Comparison of ENCODE assay signal across 21 cellular contexts in the genomic region with DNA sequence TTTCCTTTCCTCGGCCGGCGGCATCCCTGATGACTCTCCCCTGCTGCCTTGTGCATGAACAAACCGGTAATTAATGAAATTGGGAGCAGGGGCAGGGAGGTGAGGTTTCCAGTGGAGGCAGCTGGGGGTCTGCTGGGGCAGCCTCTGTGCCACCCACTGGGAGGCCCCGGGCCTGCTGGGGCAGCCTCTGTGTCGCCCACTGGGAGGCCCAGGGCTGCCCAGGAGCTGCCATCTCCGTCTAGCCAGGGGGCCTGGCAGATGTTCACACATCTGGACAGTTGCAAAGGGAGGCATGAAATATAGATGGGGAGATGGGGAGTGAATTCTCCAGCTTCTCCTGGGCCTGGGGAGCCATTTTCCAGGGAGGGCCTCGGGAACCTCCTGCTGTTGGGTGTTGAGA.
A peak's percentile ranks its signal among the peaks of the same experiment; 100 is the strongest.
DNase-seq lines count a peak whose midpoint lies in the region; TF ChIP-seq lines count a peak whose summit lies in the region.
"Had no signal": no experiment of that assay in that cellular context is flagged by ENCODE, and none has a peak within 500 bp of the region (broad histone marks: within the 10 kb centered on the region; RNA-seq: fewer than 3 reads in every experiment).

No MANE protein-coding gene starts in this region.

- no peak overlapping the region for H2AFZ ChIP-seq in MM.1S (ENCODE audit: low read length)

- no peak overlapping the region for H3K27ac ChIP-seq in HEK293 (ENCODE audit: extremely low read depth, low read depth, low read length)
- H3K27ac ChIP-seq in MM.1S (ENCODE audit: low read length): peak overlapping the region; percentile 86; the same call in 1 of the 2 replicates
- H3K27ac ChIP-seq in SK-N-MC: peak overlapping the region; percentile 88; the same call in 1 of the 2 replicates
- H3K27ac ChIP-seq: RWPE1 had no signal

- no peaks in the 10 kb centered on the region for H3K36me3 ChIP-seq in HEK293 (ENCODE audit: control insufficient read depth in 2 of 2, insufficient read depth in 1 of 2, low read length in 2 of 2)
- H3K36me3 ChIP-seq in MM.1S (replicated peaks; ENCODE audit: insufficient read depth, low read length): no peaks in the 10 kb centered on the region
- H3K36me3 ChIP-seq in SK-N-MC (ENCODE audit: insufficient read depth, low read length): no peaks in the 10 kb centered on the region; the same call in 1 of the 2 replicates
- H3K36me3 ChIP-seq: MG63 had no signal

- H3K4me1 ChIP-seq in HEK293 (ENCODE audit: control insufficient read depth, insufficient read depth, low read length) (no peaks in the 10 kb centered on the region; the same call in 1 of the 2 replicates), MM.1S (ENCODE audit: low read length) (peaks cover 79% of the 10 kb centered on the region)

- H3K4me2 ChIP-seq in MM.1S (ENCODE audit: low read depth, low read length): no peak overlapping the region

- H3K79me2 ChIP-seq in MM.1S (ENCODE audit: low read length): peaks cover 83% of the 10 kb centered on the region

- CTCF ChIA-PET in HEK293 (lab: Yijun Ruan, JAX): interaction anchor here (0.6 to 0.7 kb wide), 2 partner anchors 9 to 107 kb away, joined by 3 to 5 read pairs; no protein-coding TSS in a partner anchor

- no peaks in the 10 kb centered on the region for H3K9me3 ChIP-seq in HEK293 (ENCODE audit: control insufficient read depth, insufficient read depth, low read depth, low read length)
- H3K9me3 ChIP-seq in MM.1S (replicated peaks; ENCODE audit: insufficient read depth, low read length): no peaks in the 10 kb centered on the region
- H3K9me3 ChIP-seq in SK-N-MC (ENCODE audit: low read depth, low read length): no peaks in the 10 kb centered on the region
- H3K9me3 ChIP-seq: MG63 had no signal

- no peak overlapping the region for H3K4me3 ChIP-seq in HEK293 (ENCODE audit: low read depth, low read length)
- H3K4me3 ChIP-seq in MM.1S (ENCODE audit: low read length): no peak overlapping the region
- peak overlapping the region; percentile 52; the same call in 1 of the 2 replicates for H3K4me3 ChIP-seq in SK-N-MC
- H3K4me3 ChIP-seq: MG63 had no signal

- H3K9ac ChIP-seq in MM.1S (ENCODE audit: low read length) (no peak overlapping the region), SK-N-MC (ENCODE audit: insufficient read length) (no peak overlapping the region)

- no peaks in the 10 kb centered on the region for H4K20me1 ChIP-seq in MM.1S (ENCODE audit: insufficient read depth, low read length)

- TF ChIP-seq CTCF in HEK293 (tag by site-specific recombination; IDR thresholded peaks at IDR 0.05) (no peak), MM.1S (IDR thresholded peaks at IDR 0.05; ENCODE audit: low read length) (no peak)

- no peaks in the 10 kb centered on the region for H3K27me3 ChIP-seq in MM.1S (replicated peaks; ENCODE audit: insufficient read depth, low read length)
- H3K27me3 ChIP-seq: MG63 had no signal

- H3F3A ChIP-seq in MM.1S (ENCODE audit: insufficient read depth, low read length): peaks cover 39% of the 10 kb centered on the region

- DNase-seq in MM.1S: no peak
- DNase-seq in SK-N-MC (ENCODE audit: low read depth, low spot score): no peak
- DNase-seq in NCI-H2081 (lab: John Stamatoyannopoulos, UW): no peak
- no peak for DNase-seq in NCI-H1930 (lab: John Stamatoyannopoulos, UW)
- no peak for DNase-seq in SHP77 (lab: John Stamatoyannopoulos, UW)
- no peak for DNase-seq in D341Med (ENCODE audit: low spot score)
- DNase-seq: ACHN; C1 segment of cervical spinal cord; CD8-positive, alpha-beta memory T cell; DMS53; GDM1; Kasumi-1; MG63; NCI-H1048; NCI-H1436 treated with DMSO at 0.1 percent for 48 hours; NCI-H2029; NCI-H2171; NCI-H446; SIG-M5 had no signal

- POLR2A ChIA-PET in HEK293 (lab: Yijun Ruan, JAX): no interaction called here

- H3K9me2 ChIP-seq in MM.1S (replicated peaks; ENCODE audit: insufficient read depth, low read length): no peaks in the 10 kb centered on the region

TF ChIP-seq in HEK293, 187 proteins besides CTCF, POLR2A, EP300 and RAD21:
- TF ChIP-seq ZIC2 (tag by site-specific recombination; IDR thresholded peaks at IDR 0.05): peak; percentile 99
- TF ChIP-seq GLIS1 (tag by site-specific recombination; IDR thresholded peaks at IDR 0.05): peak; percentile 90
- TF ChIP-seq, protein P1, sequence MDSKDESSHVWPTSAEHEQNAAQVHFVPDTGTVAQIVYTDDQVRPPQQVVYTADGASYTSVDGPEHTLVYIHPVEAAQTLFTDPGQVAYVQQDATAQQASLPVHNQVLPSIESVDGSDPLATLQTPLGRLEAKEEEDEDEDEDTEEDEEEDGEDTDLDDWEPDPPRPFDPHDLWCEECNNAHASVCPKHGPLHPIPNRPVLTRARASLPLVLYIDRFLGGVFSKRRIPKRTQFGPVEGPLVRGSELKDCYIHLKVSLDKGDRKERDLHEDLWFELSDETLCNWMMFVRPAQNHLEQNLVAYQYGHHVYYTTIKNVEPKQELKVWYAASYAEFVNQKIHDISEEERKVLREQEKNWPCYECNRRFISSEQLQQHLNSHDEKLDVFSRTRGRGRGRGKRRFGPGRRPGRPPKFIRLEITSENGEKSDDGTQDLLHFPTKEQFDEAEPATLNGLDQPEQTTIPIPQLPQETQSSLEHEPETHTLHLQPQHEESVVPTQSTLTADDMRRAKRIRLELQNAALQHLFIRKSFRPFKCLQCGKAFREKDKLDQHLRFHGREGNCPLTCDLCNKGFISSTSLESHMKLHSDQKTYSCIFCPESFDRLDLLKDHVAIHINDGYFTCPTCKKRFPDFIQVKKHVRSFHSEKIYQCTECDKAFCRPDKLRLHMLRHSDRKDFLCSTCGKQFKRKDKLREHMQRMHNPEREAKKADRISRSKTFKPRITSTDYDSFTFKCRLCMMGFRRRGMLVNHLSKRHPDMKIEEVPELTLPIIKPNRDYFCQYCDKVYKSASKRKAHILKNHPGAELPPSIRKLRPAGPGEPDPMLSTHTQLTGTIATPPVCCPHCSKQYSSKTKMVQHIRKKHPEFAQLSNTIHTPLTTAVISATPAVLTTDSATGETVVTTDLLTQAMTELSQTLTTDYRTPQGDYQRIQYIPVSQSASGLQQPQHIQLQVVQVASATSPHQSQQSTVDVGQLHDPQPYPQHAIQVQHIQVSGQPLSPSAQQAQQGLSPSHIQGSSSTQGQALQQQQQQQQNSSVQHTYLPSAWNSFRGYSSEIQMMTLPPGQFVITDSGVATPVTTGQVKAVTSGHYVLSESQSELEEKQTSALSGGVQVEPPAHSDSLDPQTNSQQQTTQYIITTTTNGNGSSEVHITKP (tag by site-specific recombination; IDR thresholded peaks at IDR 0.05): no peak
TF ChIP-seq in HEK293: peak in this region for 2.
